Comparison of ENCODE assay signal across 8 cellular contexts in genomic region chr2:219228745-219229374, GRCh38. TPM values are rescaled to one million over a fixed set of nuclear protein-coding genes. Genes with fewer than 3 reads are reported as not detected.
DNase-seq lines count a peak whose midpoint lies in the region; ATAC-seq lines count a peak whose summit lies in the region.

No MANE protein-coding gene starts in this region.

- H3K9me3 Mint-ChIP-seq in activated naive CD8-positive, alpha-beta T cell treated with anti-CD3 and anti-CD28 coated beads for 36 hours, result no peaks in the 10 kb centered on the region
- no peaks in the 10 kb centered on the region for H3K9me3 Mint-ChIP-seq in stimulated activated naive B cell treated with anti-CD40 and anti-IgM and Interleukin-4, amounts not matched to agents 10 μg/mL and 1 μg/mL and 100 μg/mL, for 72 hours

- H3K36me3 Mint-ChIP-seq in activated naive CD8-positive, alpha-beta T cell treated with anti-CD3 and anti-CD28 coated beads for 36 hours, result peaks cover 54% of the 10 kb centered on the region
- H3K36me3 Mint-ChIP-seq in stimulated activated naive B cell treated with anti-CD40 and anti-IgM and Interleukin-4, amounts not matched to agents 10 μg/mL and 1 μg/mL and 100 μg/mL, for 72 hours, result peaks cover 33 to 41% of the 10 kb centered on the region in 2 donors

- H3K27ac Mint-ChIP-seq in activated naive CD8-positive, alpha-beta T cell treated with anti-CD3 and anti-CD28 coated beads for 36 hours, result peak overlapping the region; percentile 78
- peak overlapping the region; percentile 59 for H3K27ac Mint-ChIP-seq in stimulated activated naive B cell treated with anti-CD40 and anti-IgM and Interleukin-4, amounts not matched to agents 10 μg/mL and 1 μg/mL and 100 μg/mL, for 72 hours

- no peak overlapping the region for H3K27ac ChIP-seq in iPS-18a (ENCODE audit: low read length)

- no peaks in the 10 kb centered on the region for H3K27me3 Mint-ChIP-seq in activated naive CD8-positive, alpha-beta T cell treated with anti-CD3 and anti-CD28 coated beads for 36 hours
- H3K27me3 Mint-ChIP-seq in stimulated activated naive B cell treated with anti-CD40 and anti-IgM and Interleukin-4, amounts not matched to agents 10 μg/mL and 1 μg/mL and 100 μg/mL, for 72 hours, result no peaks in the 10 kb centered on the region

- ATAC-seq in GM19025 (IDR thresholded peaks at IDR 0.05; ENCODE audit: low read depth, unreplicated experiment) (peak; percentile 40), HG03159 (IDR thresholded peaks at IDR 0.05; ENCODE audit: unreplicated experiment) (peak; percentile 40)
- peak; percentile 23 to 29 for ATAC-seq in stimulated activated naive B cell treated with anti-CD40 and anti-IgM and Interleukin-4, amounts not matched to agents 10 μg/mL and 1 μg/mL and 100 μg/mL, for 72 hours (replicated peaks)

- H3K4me3 Mint-ChIP-seq in activated naive CD8-positive, alpha-beta T cell treated with anti-CD3 and anti-CD28 coated beads for 36 hours, result peak overlapping the region; percentile 98
- H3K4me3 Mint-ChIP-seq in stimulated activated naive B cell treated with anti-CD40 and anti-IgM and Interleukin-4, amounts not matched to agents 10 μg/mL and 1 μg/mL and 100 μg/mL, for 72 hours, result peak overlapping the region; percentile 97 to 98

- no peaks in the 10 kb centered on the region for H3K9me3 ChIP-seq in iPS-18a (ENCODE audit: control insufficient read depth, low read depth, low read length)

- H3K27me3 ChIP-seq in iPS-18a (ENCODE audit: control insufficient read depth, insufficient read depth, low read length), result no peaks in the 10 kb centered on the region

- peak overlapping the region; percentile 95 for H3K9ac ChIP-seq in iPS-18a (ENCODE audit: low read length)

- DNase-seq in 8988T (peak; percentile 68), CD1c-positive myeloid dendritic cell (ENCODE audit: extremely low spot score) (no peak), Kasumi-1 (lab: John Stamatoyannopoulos, UW) (no peak)
- no peak for DNase-seq in activated naive CD8-positive, alpha-beta T cell treated with anti-CD3 and anti-CD28 coated beads for 36 hours
- DNase-seq in stimulated activated naive B cell treated with anti-CD40 and anti-IgM and Interleukin-4, amounts not matched to agents 10 μg/mL and 1 μg/mL and 100 μg/mL, for 72 hours, result peak; percentile 10

- H3K4me3 ChIP-seq in iPS-18a (ENCODE audit: low read length), result peak overlapping the region; percentile 98

- peaks cover 29% of the 10 kb centered on the region for H3K36me3 ChIP-seq in iPS-18a (ENCODE audit: control insufficient read depth, low read depth, low read length)

- peaks cover 34% of the 10 kb centered on the region for H3K4me1 Mint-ChIP-seq in activated naive CD8-positive, alpha-beta T cell treated with anti-CD3 and anti-CD28 coated beads for 36 hours
- peaks cover 16 to 34% of the 10 kb centered on the region in 2 donors for H3K4me1 Mint-ChIP-seq in stimulated activated naive B cell treated with anti-CD40 and anti-IgM and Interleukin-4, amounts not matched to agents 10 μg/mL and 1 μg/mL and 100 μg/mL, for 72 hours

- H3K4me1 ChIP-seq in iPS-18a (ENCODE audit: control insufficient read depth, low read depth, low read length), result peaks cover 3% of the 10 kb centered on the region

RNA-seq across cellular contexts. Expression of gene ATG9A, which starts 0.6 kb away (rescaled TPM):
- 10 to 100 TPM; 47.1 to 55.0 TPM for total RNA-seq in activated naive CD8-positive, alpha-beta T cell treated with anti-CD3 and anti-CD28 coated beads for 36 hours

RNA-seq across cellular contexts. Expression of gene ANKZF1, which starts 0.7 kb away (rescaled TPM):
- total RNA-seq in activated naive CD8-positive, alpha-beta T cell treated with anti-CD3 and anti-CD28 coated beads for 36 hours, result 100 to 1,000 TPM; 102 to 114 TPM

RNA-seq across cellular contexts. Expression of gene ABCB6, which starts 10.1 kb away (rescaled TPM):
- 10 to 100 TPM; 20.4 to 21.3 TPM for total RNA-seq in activated naive CD8-positive, alpha-beta T cell treated with anti-CD3 and anti-CD28 coated beads for 36 hours

RNA-seq across cellular contexts. Expression of gene GLB1L, which starts 16.4 kb away (rescaled TPM):
- 1 to 10 TPM; 1.6 to 3.0 TPM for total RNA-seq in activated naive CD8-positive, alpha-beta T cell treated with anti-CD3 and anti-CD28 coated beads for 36 hours

RNA-seq across cellular contexts. Expression of gene STK16, which starts 16.4 kb away (rescaled TPM):
- 10 to 100 TPM; 27.8 to 30.7 TPM for total RNA-seq in activated naive CD8-positive, alpha-beta T cell treated with anti-CD3 and anti-CD28 coated beads for 36 hours

Comparison
In these comparisons a context has a peak if more than half of its experiments do, and no peak if none do; other contexts are left out.
1. DNase-seq: peak in 8988T (single experiment) and stimulated activated naive B cell treated with anti-CD40 and anti-IgM and Interleukin-4, amounts not matched to agents 10 μg/mL and 1 μg/mL and 100 μg/mL, for 72 hours (single experiment); none in activated naive CD8-positive, alpha-beta T cell treated with anti-CD3 and anti-CD28 coated beads for 36 hours (single experiment), CD1c-positive myeloid dendritic cell (single experiment) and Kasumi-1 (0 of 2).
2. Peak in every context shown above with its lines, with median percentiles within 50 percentile points of each other: ATAC-seq.